In genomic region chrX:41733939-41734338, GRCh38 we compare ENCODE assay signal across 10 cellular contexts. TPM values are rescaled to one million over a fixed set of nuclear protein-coding genes. Genes with fewer than 3 reads are reported as not detected.
DNase-seq lines count a peak whose midpoint lies in the region; ATAC-seq and TF ChIP-seq lines count a peak whose summit lies in the region.
"Had no signal": no experiment of that assay in that cellular context is flagged by ENCODE, and none has a peak within 500 bp of the region (broad histone marks: within the 10 kb centered on the region; RNA-seq: fewer than 3 reads in every experiment).

No MANE protein-coding gene starts in this region.

- no peak for TF ChIP-seq CTCF in stomach (IDR thresholded peaks at IDR 0.05)
- no peak for TF ChIP-seq CTCF in hepatocyte (IDR thresholded peaks at IDR 0.05; ENCODE audit: poor library complexity)

- H3K9me3 ChIP-seq in stomach (no peaks in the 10 kb centered on the region), hepatocyte (ENCODE audit: low read depth) (no peaks in the 10 kb centered on the region)

- H3K36me3 ChIP-seq in stomach (no peaks in the 10 kb centered on the region), hepatocyte (replicated peaks; ENCODE audit: insufficient read depth, low read depth) (no peaks in the 10 kb centered on the region)

- no peaks in the 10 kb centered on the region for H3K4me1 ChIP-seq in stomach
- H3K4me1 ChIP-seq in hepatocyte (ENCODE audit: insufficient read depth), result no peaks in the 10 kb centered on the region
- H3K4me1 ChIP-seq: parathyroid adenoma had no signal

- no peak overlapping the region for H3K4me2 ChIP-seq in hepatocyte

- peaks cover 16% of the 10 kb centered on the region for H3K27me3 Mint-ChIP-seq in activated T-cell treated with anti-CD3 and anti-CD28 coated beads, Interleukin-2, amount 50 U/mL, for 24 hours
- peaks cover 0 to 7% of the 10 kb centered on the region in 2 donors for H3K27me3 Mint-ChIP-seq in stimulated activated naive B cell treated with anti-CD40 and anti-IgM and Interleukin-4, amounts not matched to agents 10 μg/mL and 1 μg/mL and 100 μg/mL, for 72 hours

- DNase-seq in activated T-cell treated with anti-CD3 and anti-CD28 coated beads, Interleukin-2, amount 50 U/mL, for 24 hours, result no peak
- no peak for DNase-seq in activated T-cell treated with anti-CD3 and anti-CD28 coated beads, Interleukin-2, amount 50 U/mL, for 48 hours
- DNase-seq in MV-4-11 (lab: John Stamatoyannopoulos, UW) (peak; percentile 71), NCI-H146 (lab: John Stamatoyannopoulos, UW) (no peak), stomach (no peak), hepatocyte (ENCODE audit: low spot score) (no peak)
- peak; percentile 77 for DNase-seq in stimulated activated naive B cell treated with anti-CD40 and anti-IgM and Interleukin-4, amounts not matched to agents 10 μg/mL and 1 μg/mL and 100 μg/mL, for 72 hours

- no peaks in the 10 kb centered on the region for H3K27me3 ChIP-seq in stomach
- H3K27me3 ChIP-seq in hepatocyte, result no peaks in the 10 kb centered on the region

- peak; percentile 98 for ATAC-seq in HG02642 (IDR thresholded peaks at IDR 0.05; ENCODE audit: poor library complexity, unreplicated experiment)
- peak; percentile 99 for ATAC-seq in stimulated activated naive B cell treated with anti-CD40 and anti-IgM and Interleukin-4, amounts not matched to agents 10 μg/mL and 1 μg/mL and 100 μg/mL, for 72 hours (replicated peaks)

- H3K4me3 ChIP-seq in stomach (no peak overlapping the region), hepatocyte (no peak overlapping the region)

- no peaks in the 10 kb centered on the region for H3K9me3 Mint-ChIP-seq in activated T-cell treated with anti-CD3 and anti-CD28 coated beads, Interleukin-2, amount 50 U/mL, for 24 hours
- H3K9me3 Mint-ChIP-seq in stimulated activated naive B cell treated with anti-CD40 and anti-IgM and Interleukin-4, amounts not matched to agents 10 μg/mL and 1 μg/mL and 100 μg/mL, for 72 hours, result no peaks in the 10 kb centered on the region

- no peak overlapping the region for H2AFZ ChIP-seq in hepatocyte
- H2AFZ ChIP-seq: parathyroid adenoma had no signal

- no peaks in the 10 kb centered on the region for H4K20me1 ChIP-seq in hepatocyte (ENCODE audit: insufficient read depth, poor library complexity, severe bottlenecking)

- no peak for TF ChIP-seq EP300 in stomach (IDR thresholded peaks at IDR 0.05)

- H3K4me1 Mint-ChIP-seq in activated T-cell treated with anti-CD3 and anti-CD28 coated beads, Interleukin-2, amount 50 U/mL, for 24 hours (ENCODE audit: low read depth), result peaks cover 26% of the 10 kb centered on the region
- H3K4me1 Mint-ChIP-seq in stimulated activated naive B cell treated with anti-CD40 and anti-IgM and Interleukin-4, amounts not matched to agents 10 μg/mL and 1 μg/mL and 100 μg/mL, for 72 hours, result peaks cover 16 to 28% of the 10 kb centered on the region in 2 donors

- intact Hi-C loops in stomach (cut with DNase I; ENCODE audit: low total_unique reads), result no loop called here

- H3K36me3 Mint-ChIP-seq in activated T-cell treated with anti-CD3 and anti-CD28 coated beads, Interleukin-2, amount 50 U/mL, for 24 hours (ENCODE audit: low read depth), result no peaks in the 10 kb centered on the region
- peaks cover 0 to 2% of the 10 kb centered on the region in 2 donors for H3K36me3 Mint-ChIP-seq in stimulated activated naive B cell treated with anti-CD40 and anti-IgM and Interleukin-4, amounts not matched to agents 10 μg/mL and 1 μg/mL and 100 μg/mL, for 72 hours

- 42 to 75% (median 67%) methylated on average over 1 of the region's 1 CpG for WGBS in stomach, 5 donors
- WGBS in hepatocyte (ENCODE audit: low lambda C conversion rate, missing lambda C conversion rate), result 78% methylated on average over 1 of the region's 1 CpG

- TF ChIP-seq POLR2A in stomach (IDR thresholded peaks at IDR 0.05), result no peak

- H3K27ac ChIP-seq in stomach, result peak overlapping the region in 1 of 5 donors; percentile 12
- H3K27ac ChIP-seq in hepatocyte, result no peak overlapping the region
- H3K27ac ChIP-seq: C4-2B, parathyroid adenoma had no signal

- H3K79me2 ChIP-seq in hepatocyte, result no peaks in the 10 kb centered on the region
- H3K79me2 ChIP-seq: parathyroid adenoma had no signal

- peak overlapping the region; percentile 8 for H3K4me3 Mint-ChIP-seq in activated T-cell treated with anti-CD3 and anti-CD28 coated beads, Interleukin-2, amount 50 U/mL, for 24 hours
- peak overlapping the region; percentile 74 to 79 for H3K4me3 Mint-ChIP-seq in stimulated activated naive B cell treated with anti-CD40 and anti-IgM and Interleukin-4, amounts not matched to agents 10 μg/mL and 1 μg/mL and 100 μg/mL, for 72 hours

- no peaks in the 10 kb centered on the region for H3K9me2 ChIP-seq in hepatocyte (replicated peaks; ENCODE audit: insufficient read depth)

- peak overlapping the region; percentile 79 for H3K27ac Mint-ChIP-seq in activated T-cell treated with anti-CD3 and anti-CD28 coated beads, Interleukin-2, amount 50 U/mL, for 24 hours
- H3K27ac Mint-ChIP-seq in stimulated activated naive B cell treated with anti-CD40 and anti-IgM and Interleukin-4, amounts not matched to agents 10 μg/mL and 1 μg/mL and 100 μg/mL, for 72 hours, result peak overlapping the region; percentile 93

RNA-seq across cellular contexts. Expression of gene GPR82, which starts 10.0 kb away (rescaled TPM):
- total RNA-seq in stomach, result under 1 TPM in 3 of 5 donors, not detected in 2; under 0.01 to 0.37 (median 0.29) TPM
- under 1 TPM in 2 of 3 donors, not detected in 1; 0.18 to 0.25 TPM for polyA plus RNA-seq in stomach
- 0.12 and 0.20 TPM in 2 replicates for total RNA-seq in hepatocyte
- polyA plus RNA-seq in hepatocyte, result 0.34 and 0.69 TPM in 2 replicates

RNA-seq across cellular contexts. Expression of gene GPR34, which starts 45.2 kb away (rescaled TPM):
- 10 to 100 TPM in 2 of 5 donors, 1 to 10 TPM in 1, under 1 TPM in 1, not detected in 1; 0.45 to 10.1 (median 7.6) TPM for total RNA-seq in stomach
- polyA plus RNA-seq in stomach, result 1 to 10 TPM; 1.5 to 7.5 (median 6.2) TPM
- 0.88 and 1.7 TPM in 2 replicates for total RNA-seq in hepatocyte
- polyA plus RNA-seq in hepatocyte, result 0.71 and 0.97 TPM in 2 replicates

Comparison
In these comparisons a context has a peak if more than half of its experiments do, and no peak if none do; other contexts are left out.
1. DNase-seq: peak in MV-4-11 (single experiment) and stimulated activated naive B cell treated with anti-CD40 and anti-IgM and Interleukin-4, amounts not matched to agents 10 μg/mL and 1 μg/mL and 100 μg/mL, for 72 hours (single experiment); none in activated T-cell treated with anti-CD3 and anti-CD28 coated beads, Interleukin-2, amount 50 U/mL, for 24 hours (single experiment), activated T-cell treated with anti-CD3 and anti-CD28 coated beads, Interleukin-2, amount 50 U/mL, for 48 hours (0 of 2), NCI-H146 (single experiment), stomach (single experiment) and hepatocyte (single experiment).